16 cellular contexts compared by ENCODE assay signal in genomic region chr7:70589590-70589989, GRCh38.
DNase-seq lines count a peak whose midpoint lies in the region; ATAC-seq and TF ChIP-seq lines count a peak whose summit lies in the region.
"Had no signal": no experiment of that assay in that cellular context is flagged by ENCODE, and none has a peak within 500 bp of the region (broad histone marks: within the 10 kb centered on the region; RNA-seq: fewer than 3 reads in every experiment).

No MANE protein-coding gene starts in this region.

- no peak overlapping the region for H3K27ac ChIP-seq in heart right ventricle
- H3K27ac ChIP-seq: PC-9 had no signal

- DNase-seq in GM10266 (ENCODE audit: extremely low spot score) (peak; percentile 27), AML-193 (lab: John Stamatoyannopoulos, UW) (no peak), T-helper 1 cell (no peak), heart right ventricle (no peak)
- DNase-seq: C1 segment of cervical spinal cord, DMS153, EL, NCI-H1930, NCI-H2171 treated with DMSO at 0.1 percent for 48 hours, NCI-H774, PC-9, T-cell had no signal

- 89 to 91% methylated on average over 3 of the region's 3 CpGs for WGBS in heart right ventricle, 2 donors

- H3K36me3 ChIP-seq in heart right ventricle, result no peaks in the 10 kb centered on the region

- H3K9me3 ChIP-seq in heart right ventricle, result no peaks in the 10 kb centered on the region

- intact Hi-C loops in heart right ventricle (cut with DNase I), result no loop called here

- no peak overlapping the region for H3K4me3 ChIP-seq in heart right ventricle
- H3K4me3 ChIP-seq: PC-9 had no signal

- ATAC-seq in GM19455 (IDR thresholded peaks at IDR 0.05; ENCODE audit: unreplicated experiment) (peak; percentile 60), HG02798 (IDR thresholded peaks at IDR 0.05; ENCODE audit: poor library complexity, unreplicated experiment) (peak; percentile 65), HG03565 (IDR thresholded peaks at IDR 0.05; ENCODE audit: unreplicated experiment) (peak; percentile 52), HG02678 (IDR thresholded peaks at IDR 0.05; ENCODE audit: unreplicated experiment) (no peak), heart right ventricle (no peak)
- ATAC-seq: T-cell had no signal

- no peaks in the 10 kb centered on the region for H3K4me1 ChIP-seq in heart right ventricle

- no peaks in the 10 kb centered on the region for H3K27me3 ChIP-seq in heart right ventricle

- TF ChIP-seq CTCF in GM10266 (IDR thresholded peaks at IDR 0.05; ENCODE audit: control insufficient read depth, insufficient read depth, low read depth, missing control alignments) (no peak), heart right ventricle (IDR thresholded peaks at IDR 0.05) (no peak)

Comparison
In these comparisons a context has a peak if more than half of its experiments do, and no peak if none do; other contexts are left out.
1. ATAC-seq: peak in GM19455 (single experiment), HG02798 (single experiment) and HG03565 (single experiment); none in HG02678 (single experiment) and heart right ventricle (0 of 8).